1 cellular context compared by ENCODE assay signal in the genomic region with DNA sequence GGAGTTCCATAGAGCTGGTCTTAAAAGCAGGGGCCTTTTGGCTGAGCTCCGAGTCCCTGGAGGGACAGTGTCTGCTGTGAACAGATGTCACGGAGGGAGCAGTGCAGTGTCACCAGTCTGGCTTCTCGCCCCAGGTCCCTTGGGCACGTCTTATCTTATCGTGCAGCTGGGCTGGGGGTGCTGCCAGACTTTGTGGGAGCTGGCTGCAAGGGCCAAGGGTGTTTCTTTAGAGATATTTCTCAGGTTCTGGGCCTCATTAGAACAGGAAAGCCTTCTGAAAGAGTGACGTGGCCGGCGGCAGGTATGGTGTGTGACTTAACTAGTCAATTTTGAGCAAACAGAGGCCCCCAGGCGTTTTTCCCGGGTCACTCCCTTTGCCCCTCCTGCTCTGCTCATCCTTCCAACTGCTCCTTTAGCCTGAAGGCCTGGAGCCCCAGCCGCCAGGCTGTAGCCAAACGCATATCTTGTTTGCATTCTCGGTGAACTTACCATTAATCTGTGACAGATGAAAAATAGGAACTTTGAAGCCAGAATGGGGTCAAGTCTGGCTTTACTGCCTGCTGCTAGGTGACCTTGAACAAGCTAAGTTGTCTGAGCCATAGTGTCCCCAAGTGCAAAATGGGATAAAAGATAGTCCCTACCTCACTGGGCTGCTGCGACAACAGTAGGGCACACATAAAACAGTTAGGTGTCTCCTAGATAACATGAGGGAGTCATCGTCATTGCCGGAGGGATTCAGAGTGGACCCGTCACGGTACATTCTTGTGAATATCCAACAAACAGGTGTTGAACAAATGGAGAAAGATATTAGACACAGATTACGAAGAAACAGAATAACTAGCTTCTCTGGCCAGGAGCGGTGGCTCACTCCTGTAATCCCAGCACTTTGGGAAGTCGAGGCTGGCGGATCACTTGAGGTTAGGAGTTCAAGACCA.
TF ChIP-seq lines count a peak whose summit lies in the region.

No MANE protein-coding gene starts in this region.

TF ChIP-seq in K562, 482 proteins besides CTCF, POLR2A, EP300 and RAD21 (continued from another document and continues in another):
- TF ChIP-seq, protein P1, sequence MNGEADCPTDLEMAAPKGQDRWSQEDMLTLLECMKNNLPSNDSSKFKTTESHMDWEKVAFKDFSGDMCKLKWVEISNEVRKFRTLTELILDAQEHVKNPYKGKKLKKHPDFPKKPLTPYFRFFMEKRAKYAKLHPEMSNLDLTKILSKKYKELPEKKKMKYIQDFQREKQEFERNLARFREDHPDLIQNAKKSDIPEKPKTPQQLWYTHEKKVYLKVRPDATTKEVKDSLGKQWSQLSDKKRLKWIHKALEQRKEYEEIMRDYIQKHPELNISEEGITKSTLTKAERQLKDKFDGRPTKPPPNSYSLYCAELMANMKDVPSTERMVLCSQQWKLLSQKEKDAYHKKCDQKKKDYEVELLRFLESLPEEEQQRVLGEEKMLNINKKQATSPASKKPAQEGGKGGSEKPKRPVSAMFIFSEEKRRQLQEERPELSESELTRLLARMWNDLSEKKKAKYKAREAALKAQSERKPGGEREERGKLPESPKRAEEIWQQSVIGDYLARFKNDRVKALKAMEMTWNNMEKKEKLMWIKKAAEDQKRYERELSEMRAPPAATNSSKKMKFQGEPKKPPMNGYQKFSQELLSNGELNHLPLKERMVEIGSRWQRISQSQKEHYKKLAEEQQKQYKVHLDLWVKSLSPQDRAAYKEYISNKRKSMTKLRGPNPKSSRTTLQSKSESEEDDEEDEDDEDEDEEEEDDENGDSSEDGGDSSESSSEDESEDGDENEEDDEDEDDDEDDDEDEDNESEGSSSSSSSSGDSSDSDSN (IDR thresholded peaks at IDR 0.05; ENCODE audit: borderline replicate concordance in 1 of 2, low read depth in 2 of 2, low read length in 2 of 2): no peak
- TF ChIP-seq ZNF174 (CRISPR knock-in tag; IDR thresholded peaks at IDR 0.05) (no peak), HNRNPUL1 (IDR thresholded peaks at IDR 0.05; ENCODE audit: low read length) (no peak), ZZZ3 (IDR thresholded peaks at IDR 0.05) (no peak), DMBX1 (CRISPR knock-in tag; IDR thresholded peaks at IDR 0.05; ENCODE audit: borderline replicate concordance) (peak; percentile 87), ZNF274 (IDR thresholded peaks at IDR 0.05; ENCODE audit: borderline replicate concordance, low read depth, low read length) (peak; percentile 63; the same call in 1 of the 2 replicates), MAZ (CRISPR knock-in tag; conservative IDR thresholded peaks at IDR 0.05 in 1 of 2, IDR thresholded peaks at IDR 0.05 in 1 of 2) (peak in 1 of 2 experiments; percentile 71; a peak in 2 of 4 replicates), HDAC3 (IDR thresholded peaks at IDR 0.05; ENCODE audit: borderline replicate concordance, partially characterized antibody) (peak; percentile 93), ZNF445 (CRISPR knock-in tag; IDR thresholded peaks at IDR 0.05; ENCODE audit: low read depth) (no peak), ZC3H8 (IDR thresholded peaks at IDR 0.05) (no peak), CTBP1 (IDR thresholded peaks at IDR 0.05; ENCODE audit: borderline replicate concordance) (peak; percentile 81; the same call in 1 of the 2 replicates), CBX2 (IDR thresholded peaks at IDR 0.05; ENCODE audit: insufficient read depth, low read length, poor library complexity, severe bottlenecking) (no peak), RBFOX2 (IDR thresholded peaks at IDR 0.05; ENCODE audit: low read depth, low read length) (peak; percentile 49), MIER1 (IDR thresholded peaks at IDR 0.05; ENCODE audit: low read depth) (no peak), EWSR1 (IDR thresholded peaks at IDR 0.05; ENCODE audit: borderline replicate concordance, low read depth, partially characterized antibody) (no peak), SP2 (IDR thresholded peaks at IDR 0.05; ENCODE audit: extremely low read depth, low read depth, low read length, poor library complexity, severe bottlenecking) (no peak), XRCC3 (IDR thresholded peaks at IDR 0.05) (no peak), RBM17 (IDR thresholded peaks at IDR 0.05; ENCODE audit: borderline replicate concordance, low read depth, low read length) (no peak), FOS (IDR thresholded peaks at IDR 0.05; ENCODE audit: extremely low read depth, insufficient read length) (no peak), MYC (IDR thresholded peaks at IDR 0.05; ENCODE audit: low read depth, low read length) (peak; percentile 35; the same call in 1 of the 2 replicates), MYC (CRISPR knock-in tag; IDR thresholded peaks at IDR 0.05; ENCODE audit: borderline replicate concordance, low read depth) (no peak), ZFP36 (IDR thresholded peaks at IDR 0.05; ENCODE audit: low read depth, low read length, partially characterized antibody) (no peak), KDM2B (CRISPR knock-in tag; IDR thresholded peaks at IDR 0.05) (no peak), FOXM1 (IDR thresholded peaks at IDR 0.05; ENCODE audit: low read depth) (peak; percentile 93), FOXM1 (CRISPR knock-in tag; IDR thresholded peaks at IDR 0.05; ENCODE audit: low read depth) (no peak), TOE1 (IDR thresholded peaks at IDR 0.05; ENCODE audit: borderline replicate concordance) (no peak), TOE1 (CRISPR knock-in tag; IDR thresholded peaks at IDR 0.05; ENCODE audit: borderline replicate concordance, low read depth) (no peak), CREB1 (IDR thresholded peaks at IDR 0.05) (peak; percentile 71), CREB1 (CRISPR knock-in tag; IDR thresholded peaks at IDR 0.05) (peak; percentile 60; the same call in 1 of the 2 replicates), GATAD2A (IDR thresholded peaks at IDR 0.05) (no peak), DACH1 (IDR thresholded peaks at IDR 0.05; ENCODE audit: partially characterized antibody) (peak; percentile 60), TAF15 (IDR thresholded peaks at IDR 0.05; ENCODE audit: low read depth, low read length) (no peak), PHF8 (IDR thresholded peaks at IDR 0.05; ENCODE audit: borderline replicate concordance, low read length) (no peak; the same call in 1 of the 2 replicates), TAF9B (IDR thresholded peaks at IDR 0.05; ENCODE audit: partially characterized antibody) (peak; percentile 62)
- TF ChIP-seq, protein P2, sequence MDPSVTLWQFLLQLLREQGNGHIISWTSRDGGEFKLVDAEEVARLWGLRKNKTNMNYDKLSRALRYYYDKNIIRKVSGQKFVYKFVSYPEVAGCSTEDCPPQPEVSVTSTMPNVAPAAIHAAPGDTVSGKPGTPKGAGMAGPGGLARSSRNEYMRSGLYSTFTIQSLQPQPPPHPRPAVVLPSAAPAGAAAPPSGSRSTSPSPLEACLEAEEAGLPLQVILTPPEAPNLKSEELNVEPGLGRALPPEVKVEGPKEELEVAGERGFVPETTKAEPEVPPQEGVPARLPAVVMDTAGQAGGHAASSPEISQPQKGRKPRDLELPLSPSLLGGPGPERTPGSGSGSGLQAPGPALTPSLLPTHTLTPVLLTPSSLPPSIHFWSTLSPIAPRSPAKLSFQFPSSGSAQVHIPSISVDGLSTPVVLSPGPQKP (CRISPR knock-in tag; IDR thresholded peaks at IDR 0.05): no peak
- TF ChIP-seq, protein P3, sequence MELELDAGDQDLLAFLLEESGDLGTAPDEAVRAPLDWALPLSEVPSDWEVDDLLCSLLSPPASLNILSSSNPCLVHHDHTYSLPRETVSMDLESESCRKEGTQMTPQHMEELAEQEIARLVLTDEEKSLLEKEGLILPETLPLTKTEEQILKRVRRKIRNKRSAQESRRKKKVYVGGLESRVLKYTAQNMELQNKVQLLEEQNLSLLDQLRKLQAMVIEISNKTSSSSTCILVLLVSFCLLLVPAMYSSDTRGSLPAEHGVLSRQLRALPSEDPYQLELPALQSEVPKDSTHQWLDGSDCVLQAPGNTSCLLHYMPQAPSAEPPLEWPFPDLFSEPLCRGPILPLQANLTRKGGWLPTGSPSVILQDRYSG (tag; conservative IDR thresholded peaks at IDR 0.05; ENCODE audit: low read depth): peak; percentile 76; the same call in 1 of the 2 replicates
- TF ChIP-seq, protein P4, sequence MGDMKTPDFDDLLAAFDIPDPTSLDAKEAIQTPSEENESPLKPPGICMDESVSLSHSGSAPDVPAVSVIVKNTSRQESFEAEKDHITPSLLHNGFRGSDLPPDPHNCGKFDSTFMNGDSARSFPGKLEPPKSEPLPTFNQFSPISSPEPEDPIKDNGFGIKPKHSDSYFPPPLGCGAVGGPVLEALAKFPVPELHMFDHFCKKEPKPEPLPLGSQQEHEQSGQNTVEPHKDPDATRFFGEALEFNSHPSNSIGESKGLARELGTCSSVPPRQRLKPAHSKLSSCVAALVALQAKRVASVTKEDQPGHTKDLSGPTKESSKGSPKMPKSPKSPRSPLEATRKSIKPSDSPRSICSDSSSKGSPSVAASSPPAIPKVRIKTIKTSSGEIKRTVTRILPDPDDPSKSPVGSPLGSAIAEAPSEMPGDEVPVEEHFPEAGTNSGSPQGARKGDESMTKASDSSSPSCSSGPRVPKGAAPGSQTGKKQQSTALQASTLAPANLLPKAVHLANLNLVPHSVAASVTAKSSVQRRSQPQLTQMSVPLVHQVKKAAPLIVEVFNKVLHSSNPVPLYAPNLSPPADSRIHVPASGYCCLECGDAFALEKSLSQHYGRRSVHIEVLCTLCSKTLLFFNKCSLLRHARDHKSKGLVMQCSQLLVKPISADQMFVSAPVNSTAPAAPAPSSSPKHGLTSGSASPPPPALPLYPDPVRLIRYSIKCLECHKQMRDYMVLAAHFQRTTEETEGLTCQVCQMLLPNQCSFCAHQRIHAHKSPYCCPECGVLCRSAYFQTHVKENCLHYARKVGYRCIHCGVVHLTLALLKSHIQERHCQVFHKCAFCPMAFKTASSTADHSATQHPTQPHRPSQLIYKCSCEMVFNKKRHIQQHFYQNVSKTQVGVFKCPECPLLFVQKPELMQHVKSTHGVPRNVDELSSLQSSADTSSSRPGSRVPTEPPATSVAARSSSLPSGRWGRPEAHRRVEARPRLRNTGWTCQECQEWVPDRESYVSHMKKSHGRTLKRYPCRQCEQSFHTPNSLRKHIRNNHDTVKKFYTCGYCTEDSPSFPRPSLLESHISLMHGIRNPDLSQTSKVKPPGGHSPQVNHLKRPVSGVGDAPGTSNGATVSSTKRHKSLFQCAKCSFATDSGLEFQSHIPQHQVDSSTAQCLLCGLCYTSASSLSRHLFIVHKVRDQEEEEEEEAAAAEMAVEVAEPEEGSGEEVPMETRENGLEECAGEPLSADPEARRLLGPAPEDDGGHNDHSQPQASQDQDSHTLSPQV (IDR thresholded peaks at IDR 0.05): peak; percentile 78; the same call in 1 of the 2 replicates
- TF ChIP-seq, protein P5, sequence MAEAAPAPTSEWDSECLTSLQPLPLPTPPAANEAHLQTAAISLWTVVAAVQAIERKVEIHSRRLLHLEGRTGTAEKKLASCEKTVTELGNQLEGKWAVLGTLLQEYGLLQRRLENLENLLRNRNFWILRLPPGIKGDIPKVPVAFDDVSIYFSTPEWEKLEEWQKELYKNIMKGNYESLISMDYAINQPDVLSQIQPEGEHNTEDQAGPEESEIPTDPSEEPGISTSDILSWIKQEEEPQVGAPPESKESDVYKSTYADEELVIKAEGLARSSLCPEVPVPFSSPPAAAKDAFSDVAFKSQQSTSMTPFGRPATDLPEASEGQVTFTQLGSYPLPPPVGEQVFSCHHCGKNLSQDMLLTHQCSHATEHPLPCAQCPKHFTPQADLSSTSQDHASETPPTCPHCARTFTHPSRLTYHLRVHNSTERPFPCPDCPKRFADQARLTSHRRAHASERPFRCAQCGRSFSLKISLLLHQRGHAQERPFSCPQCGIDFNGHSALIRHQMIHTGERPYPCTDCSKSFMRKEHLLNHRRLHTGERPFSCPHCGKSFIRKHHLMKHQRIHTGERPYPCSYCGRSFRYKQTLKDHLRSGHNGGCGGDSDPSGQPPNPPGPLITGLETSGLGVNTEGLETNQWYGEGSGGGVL (CRISPR knock-in tag; IDR thresholded peaks at IDR 0.05): no peak
- TF ChIP-seq, protein P6, sequence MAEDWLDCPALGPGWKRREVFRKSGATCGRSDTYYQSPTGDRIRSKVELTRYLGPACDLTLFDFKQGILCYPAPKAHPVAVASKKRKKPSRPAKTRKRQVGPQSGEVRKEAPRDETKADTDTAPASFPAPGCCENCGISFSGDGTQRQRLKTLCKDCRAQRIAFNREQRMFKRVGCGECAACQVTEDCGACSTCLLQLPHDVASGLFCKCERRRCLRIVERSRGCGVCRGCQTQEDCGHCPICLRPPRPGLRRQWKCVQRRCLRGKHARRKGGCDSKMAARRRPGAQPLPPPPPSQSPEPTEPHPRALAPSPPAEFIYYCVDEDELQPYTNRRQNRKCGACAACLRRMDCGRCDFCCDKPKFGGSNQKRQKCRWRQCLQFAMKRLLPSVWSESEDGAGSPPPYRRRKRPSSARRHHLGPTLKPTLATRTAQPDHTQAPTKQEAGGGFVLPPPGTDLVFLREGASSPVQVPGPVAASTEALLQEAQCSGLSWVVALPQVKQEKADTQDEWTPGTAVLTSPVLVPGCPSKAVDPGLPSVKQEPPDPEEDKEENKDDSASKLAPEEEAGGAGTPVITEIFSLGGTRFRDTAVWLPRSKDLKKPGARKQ (CRISPR knock-in tag; IDR thresholded peaks at IDR 0.05): no peak
- TF ChIP-seq, protein P7, sequence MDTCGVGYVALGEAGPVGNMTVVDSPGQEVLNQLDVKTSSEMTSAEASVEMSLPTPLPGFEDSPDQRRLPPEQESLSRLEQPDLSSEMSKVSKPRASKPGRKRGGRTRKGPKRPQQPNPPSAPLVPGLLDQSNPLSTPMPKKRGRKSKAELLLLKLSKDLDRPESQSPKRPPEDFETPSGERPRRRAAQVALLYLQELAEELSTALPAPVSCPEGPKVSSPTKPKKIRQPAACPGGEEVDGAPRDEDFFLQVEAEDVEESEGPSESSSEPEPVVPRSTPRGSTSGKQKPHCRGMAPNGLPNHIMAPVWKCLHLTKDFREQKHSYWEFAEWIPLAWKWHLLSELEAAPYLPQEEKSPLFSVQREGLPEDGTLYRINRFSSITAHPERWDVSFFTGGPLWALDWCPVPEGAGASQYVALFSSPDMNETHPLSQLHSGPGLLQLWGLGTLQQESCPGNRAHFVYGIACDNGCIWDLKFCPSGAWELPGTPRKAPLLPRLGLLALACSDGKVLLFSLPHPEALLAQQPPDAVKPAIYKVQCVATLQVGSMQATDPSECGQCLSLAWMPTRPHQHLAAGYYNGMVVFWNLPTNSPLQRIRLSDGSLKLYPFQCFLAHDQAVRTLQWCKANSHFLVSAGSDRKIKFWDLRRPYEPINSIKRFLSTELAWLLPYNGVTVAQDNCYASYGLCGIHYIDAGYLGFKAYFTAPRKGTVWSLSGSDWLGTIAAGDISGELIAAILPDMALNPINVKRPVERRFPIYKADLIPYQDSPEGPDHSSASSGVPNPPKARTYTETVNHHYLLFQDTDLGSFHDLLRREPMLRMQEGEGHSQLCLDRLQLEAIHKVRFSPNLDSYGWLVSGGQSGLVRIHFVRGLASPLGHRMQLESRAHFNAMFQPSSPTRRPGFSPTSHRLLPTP (IDR thresholded peaks at IDR 0.05; ENCODE audit: borderline replicate concordance, extremely low read depth, insufficient read length): no peak
- TF ChIP-seq, protein P8, sequence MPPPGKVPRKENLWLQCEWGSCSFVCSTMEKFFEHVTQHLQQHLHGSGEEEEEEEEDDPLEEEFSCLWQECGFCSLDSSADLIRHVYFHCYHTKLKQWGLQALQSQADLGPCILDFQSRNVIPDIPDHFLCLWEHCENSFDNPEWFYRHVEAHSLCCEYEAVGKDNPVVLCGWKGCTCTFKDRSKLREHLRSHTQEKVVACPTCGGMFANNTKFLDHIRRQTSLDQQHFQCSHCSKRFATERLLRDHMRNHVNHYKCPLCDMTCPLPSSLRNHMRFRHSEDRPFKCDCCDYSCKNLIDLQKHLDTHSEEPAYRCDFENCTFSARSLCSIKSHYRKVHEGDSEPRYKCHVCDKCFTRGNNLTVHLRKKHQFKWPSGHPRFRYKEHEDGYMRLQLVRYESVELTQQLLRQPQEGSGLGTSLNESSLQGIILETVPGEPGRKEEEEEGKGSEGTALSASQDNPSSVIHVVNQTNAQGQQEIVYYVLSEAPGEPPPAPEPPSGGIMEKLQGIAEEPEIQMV (tag; conservative IDR thresholded peaks at IDR 0.05; ENCODE audit: low read depth): no peak
